In genomic region chr3:46186856-46187700, GRCh38 we compare ENCODE assay signal across 8 cellular contexts. TPM values are rescaled to one million over a fixed set of nuclear protein-coding genes. Genes with fewer than 3 reads are reported as not detected.
DNase-seq lines count a peak whose midpoint lies in the region; ATAC-seq and TF ChIP-seq lines count a peak whose summit lies in the region.
"Had no signal": no experiment of that assay in that cellular context is flagged by ENCODE, and none has a peak within 500 bp of the region (broad histone marks: within the 10 kb centered on the region; RNA-seq: fewer than 3 reads in every experiment).

No MANE protein-coding gene starts in this region.

- no peaks in the 10 kb centered on the region for H3K4me1 ChIP-seq in adrenal gland (replicated peaks in 1 of 2)
- no peaks in the 10 kb centered on the region for H3K4me1 ChIP-seq in esophagus squamous epithelium

- ATAC-seq in GM18907 (IDR thresholded peaks at IDR 0.05; ENCODE audit: unreplicated experiment) (peak; percentile 77), HG02852 (IDR thresholded peaks at IDR 0.05; ENCODE audit: unreplicated experiment) (peak; percentile 75), natural killer cell (peak; percentile 74 to 86 (median 77))

- H3K36me3 ChIP-seq in adrenal gland (replicated peaks in 1 of 2) (no peaks in the 10 kb centered on the region), esophagus squamous epithelium (no peaks in the 10 kb centered on the region)

- H3K4me3 ChIP-seq in NB4 (ENCODE audit: low read depth, low read length) (no peak overlapping the region), adrenal gland (no peak overlapping the region), esophagus squamous epithelium (no peak overlapping the region)

- H3K27me3 Mint-ChIP-seq in natural killer cell (ENCODE audit: low read depth in 2 of 2) = peaks cover 0 to 3% of the 10 kb centered on the region in 2 donors

- peak overlapping the region in 1 of 2 donors; percentile 39 for H3K27ac Mint-ChIP-seq in natural killer cell

- DNase-seq in NB4 (ENCODE audit: low read depth) (peak; percentile 75), natural killer cell (no peak), iPS-NIHi11 (ENCODE audit: low spot score) (no peak), adrenal gland (no peak), esophagus squamous epithelium (lab: John Stamatoyannopoulos, UW) (no peak)
- DNase-seq: aorta had no signal

- H3K4me3 Mint-ChIP-seq in natural killer cell = peak overlapping the region; percentile 64

- intact Hi-C loops in natural killer cell (cut with micrococcal nuclease) = no loop called here
- intact Hi-C loops in adrenal gland (cut with DNase I) = no loop called here
- intact Hi-C loops in esophagus squamous epithelium (cut with DNase I) = no loop called here

- no peaks in the 10 kb centered on the region for H3K36me3 Mint-ChIP-seq in natural killer cell

- no peaks in the 10 kb centered on the region for H3K9me3 Mint-ChIP-seq in natural killer cell

- WGBS in adrenal gland, 4 donors = 67 to 76% (median 74%) methylated on average over 5 of the region's 5 CpGs
- 47 to 71% methylated on average over 4 to 5 of the region's 5 CpGs for WGBS in esophagus squamous epithelium, 2 donors

- TF ChIP-seq POLR2A in NB4 (IDR thresholded peaks at IDR 0.05; ENCODE audit: extremely low read depth, insufficient read length) (no peak), adrenal gland (IDR thresholded peaks at IDR 0.05) (no peak), esophagus squamous epithelium (IDR thresholded peaks at IDR 0.05) (no peak)

- H3K9me3 ChIP-seq in adrenal gland (replicated peaks in 1 of 3) (no peaks in the 10 kb centered on the region), esophagus squamous epithelium (no peaks in the 10 kb centered on the region)

- TF ChIP-seq CTCF in NB4 (IDR thresholded peaks at IDR 0.05; ENCODE audit: low read depth, low read length) = no peak
- TF ChIP-seq CTCF in natural killer cell (IDR thresholded peaks at IDR 0.05) = no peak
- TF ChIP-seq CTCF in adrenal gland (IDR thresholded peaks at IDR 0.05) = no peak
- TF ChIP-seq CTCF in esophagus squamous epithelium (IDR thresholded peaks at IDR 0.05) = no peak

- H3K27me3 ChIP-seq in adrenal gland = no peaks in the 10 kb centered on the region
- peaks cover 0 to 6% (median 0%) of the 10 kb centered on the region in 4 donors for H3K27me3 ChIP-seq in esophagus squamous epithelium

- peaks cover 20 to 24% of the 10 kb centered on the region in 2 donors for H3K4me1 Mint-ChIP-seq in natural killer cell

- no peak overlapping the region for H3K27ac ChIP-seq in adrenal gland
- H3K27ac ChIP-seq in esophagus squamous epithelium = no peak overlapping the region

RNA-seq across cellular contexts. Expression of gene CCR1, which starts 21.0 kb away (rescaled TPM):
- total RNA-seq in natural killer cell = 10 to 100 TPM in 1 of 3 donors, 1 to 10 TPM in 2; 2.1 to 26.0 (median 3.8) TPM
- total RNA-seq in adrenal gland = 10 to 100 TPM in 6 of 8 donors, 1 to 10 TPM in 2; 5.0 to 41.9 (median 22.0) TPM
- 1 to 10 TPM; 5.5 to 8.5 (median 6.7) TPM for polyA plus RNA-seq in adrenal gland
- 1 to 10 TPM in 3 of 4 donors, under 1 TPM in 1; 0.45 to 8.6 (median 2.8) TPM for total RNA-seq in esophagus squamous epithelium

RNA-seq across cellular contexts. Expression of gene CCR3, which starts 55.2 kb away (rescaled TPM):
- total RNA-seq in natural killer cell = 10 to 100 TPM in 1 of 3 donors, 1 to 10 TPM in 1, not detected in 1; 1.5 to 36.7 TPM
- total RNA-seq in adrenal gland = not detected
- polyA plus RNA-seq in adrenal gland = under 1 TPM in 1 of 3 donors, not detected in 2; 0.07 TPM
- total RNA-seq in esophagus squamous epithelium = not detected
- polyA plus RNA-seq: aorta had no signal
